In genomic region chr17:76879254-76879653, GRCh38 we compare ENCODE assay signal across 35 cellular contexts. TPM values are rescaled to one million over a fixed set of nuclear protein-coding genes. Genes with fewer than 3 reads are reported as not detected.
"Had no signal": no experiment of that assay in that cellular context is flagged by ENCODE, and none has a peak within 500 bp of the region (broad histone marks: within the 10 kb centered on the region; RNA-seq: fewer than 3 reads in every experiment).

No MANE protein-coding gene starts in this region.

- H3K27ac Mint-ChIP-seq: activated CD4-positive, alpha-beta memory T cell treated with anti-CD3 and anti-CD28 coated beads for 36 hours; activated CD4-positive, alpha-beta T cell treated with anti-CD3 and anti-CD28 coated beads for 36 hours; activated CD4-positive, alpha-beta T cell treated with anti-CD3 and anti-CD28 coated beads, Interleukin-2, amount 10 ng/mL, durations not matched to agents 24 days and 14 days; activated CD8-positive, alpha-beta memory T cell treated with anti-CD3 and anti-CD28 coated beads, Interleukin-2, amount 10 ng/mL, durations not matched to agents 7 days and 5 days; activated CD8-positive, alpha-beta T cell treated with anti-CD3 and anti-CD28 coated beads, Interleukin-2, amount 10 ng/mL, durations not matched to agents 7 days and 5 days; activated naive CD4-positive, alpha-beta T cell treated with anti-CD3 and anti-CD28 coated beads, Interleukin-2, amount 10 ng/mL, durations not matched to agents 7 days and 5 days; activated naive CD4-positive, alpha-beta T cell treated with anti-CD3 and anti-CD28 coated beads, Interleukin-2, amount 50 U/mL, for 72 hours; activated naive CD8-positive, alpha-beta T cell treated with anti-CD3 and anti-CD28 coated beads, Interleukin-2, amount 10 ng/mL, durations not matched to agents 7 days and 5 days; activated T-helper 1 cell treated with anti-CD3 and anti-CD28 coated beads, Interleukin-12 subunit alpha, Interleukin-12 subunit beta, Interleukin-2, Interleukin-4 antibody, amounts not matched to agents 30 ng/mL and 10 ng/mL and 1 ng/mL, durations not matched to agents 14 hours and 24 hours and 36 hours; activated T-helper 2 cell treated with anti-CD3 and anti-CD28 coated beads, Interferon-gamma antibody, Interleukin-2, Interleukin-4, amounts not matched to agents 10 μg/mL and 5 μg/mL and 100 μg/mL, durations not matched to agents 14 hours and 24 hours and 36 hours; dendritic cell treated with granulocyte-macrophage colony-stimulating factor and Interleukin-4, amounts not matched to agents 40 ng/mL and 50 ng/mL, for 4 days; effector memory CD8-positive, alpha-beta T cell; T-helper 17 cell; T-helper 2 cell treated with Interferon-gamma antibody and Interleukin-4, amounts not matched to agents 5 μg/mL and 100 μg/mL, for 36 hours had no signal

- H3K27ac ChIP-seq: brain microvascular endothelial cell, coronary artery, esophagus muscularis mucosa, foreskin keratinocyte, gastrocnemius medialis, heart left ventricle, WERI-Rb-1 had no signal

- H3K36me3 Mint-ChIP-seq: activated naive CD4-positive, alpha-beta T cell treated with anti-CD3 and anti-CD28 coated beads, Interleukin-2, amount 10 ng/mL, durations not matched to agents 7 days and 5 days; activated naive CD8-positive, alpha-beta T cell treated with anti-CD3 and anti-CD28 coated beads, Interleukin-2, amount 10 ng/mL, durations not matched to agents 7 days and 5 days had no signal

- H3K9me3 Mint-ChIP-seq: central memory CD8-positive, alpha-beta T cell; effector memory CD8-positive, alpha-beta T cell had no signal

- H3K4me3 ChIP-seq: coronary artery, esophagus muscularis mucosa, gastrocnemius medialis, heart left ventricle had no signal

- H3K4me1 Mint-ChIP-seq: activated CD4-positive, alpha-beta T cell treated with anti-CD3 and anti-CD28 coated beads for 36 hours; activated CD4-positive, alpha-beta T cell treated with anti-CD3 and anti-CD28 coated beads, Interleukin-2, amount 10 ng/mL, durations not matched to agents 24 days and 14 days; activated CD8-positive, alpha-beta memory T cell treated with anti-CD3 and anti-CD28 coated beads, Interleukin-2, amount 10 ng/mL, durations not matched to agents 7 days and 5 days; activated naive CD4-positive, alpha-beta T cell treated with anti-CD3 and anti-CD28 coated beads, Interleukin-2, amount 10 ng/mL, durations not matched to agents 7 days and 5 days; activated naive CD8-positive, alpha-beta T cell treated with anti-CD3 and anti-CD28 coated beads, Interleukin-2, amount 10 ng/mL, durations not matched to agents 7 days and 5 days; central memory CD8-positive, alpha-beta T cell; T-helper 17 cell had no signal

- H3K4me3 Mint-ChIP-seq: activated CD4-positive, alpha-beta memory T cell treated with anti-CD3 and anti-CD28 coated beads for 36 hours; activated CD4-positive, alpha-beta T cell treated with anti-CD3 and anti-CD28 coated beads for 36 hours; activated CD4-positive, alpha-beta T cell treated with anti-CD3 and anti-CD28 coated beads, Interleukin-2, amount 10 ng/mL, durations not matched to agents 24 days and 14 days; activated CD8-positive, alpha-beta memory T cell treated with anti-CD3 and anti-CD28 coated beads, Interleukin-2, amount 10 ng/mL, durations not matched to agents 7 days and 5 days; activated CD8-positive, alpha-beta T cell treated with anti-CD3 and anti-CD28 coated beads, Interleukin-2, amount 10 ng/mL, durations not matched to agents 7 days and 5 days; activated naive CD4-positive, alpha-beta T cell treated with anti-CD3 and anti-CD28 coated beads, Interleukin-2, amount 10 ng/mL, durations not matched to agents 7 days and 5 days; activated naive CD8-positive, alpha-beta T cell treated with anti-CD3 and anti-CD28 coated beads, Interleukin-2, amount 10 ng/mL, durations not matched to agents 7 days and 5 days; activated T-helper 1 cell treated with anti-CD3 and anti-CD28 coated beads, Interleukin-12 subunit alpha, Interleukin-12 subunit beta, Interleukin-2, Interleukin-4 antibody, amounts not matched to agents 30 ng/mL and 10 ng/mL and 1 ng/mL, durations not matched to agents 14 hours and 24 hours and 36 hours; central memory CD8-positive, alpha-beta T cell; dendritic cell treated with granulocyte-macrophage colony-stimulating factor and Interleukin-4, amounts not matched to agents 40 ng/mL and 50 ng/mL, for 4 days; effector memory CD8-positive, alpha-beta T cell; T-helper 17 cell; T-helper 2 cell treated with Interferon-gamma antibody and Interleukin-4, amounts not matched to agents 5 μg/mL and 100 μg/mL, for 36 hours had no signal

- H3K9me3 ChIP-seq: esophagus muscularis mucosa, gastrocnemius medialis, heart left ventricle had no signal

- H3K27me3 Mint-ChIP-seq: activated CD4-positive, alpha-beta memory T cell treated with anti-CD3 and anti-CD28 coated beads for 36 hours; activated CD4-positive, alpha-beta T cell treated with anti-CD3 and anti-CD28 coated beads for 36 hours; activated CD4-positive, alpha-beta T cell treated with anti-CD3 and anti-CD28 coated beads, Interleukin-2, amount 10 ng/mL, durations not matched to agents 24 days and 14 days; activated CD8-positive, alpha-beta memory T cell treated with anti-CD3 and anti-CD28 coated beads, Interleukin-2, amount 10 ng/mL, durations not matched to agents 7 days and 5 days had no signal

- ATAC-seq: activated CD4-positive, alpha-beta T cell treated with anti-CD3 and anti-CD28 coated beads for 36 hours; activated CD8-positive, alpha-beta memory T cell treated with anti-CD3 and anti-CD28 coated beads, Interleukin-2, amount 10 ng/mL, durations not matched to agents 7 days and 5 days; activated CD8-positive, alpha-beta T cell treated with anti-CD3 and anti-CD28 coated beads, Interleukin-2, amount 10 ng/mL, durations not matched to agents 7 days and 5 days; activated naive CD4-positive, alpha-beta T cell treated with anti-CD3 and anti-CD28 coated beads, Interleukin-2, amount 50 U/mL, for 72 hours; effector memory CD8-positive, alpha-beta T cell; foreskin keratinocyte; gastrocnemius medialis; heart left ventricle; T-helper 17 cell had no signal

- H3K4me1 ChIP-seq: esophagus muscularis mucosa, foreskin keratinocyte, gastrocnemius medialis, heart left ventricle had no signal

- H3K36me3 ChIP-seq: brain microvascular endothelial cell, esophagus muscularis mucosa, gastrocnemius medialis, heart left ventricle had no signal

- DNase-seq: activated CD4-positive, alpha-beta memory T cell treated with anti-CD3 and anti-CD28 coated beads for 36 hours; activated CD4-positive, alpha-beta T cell treated with anti-CD3 and anti-CD28 coated beads for 36 hours; activated CD4-positive, alpha-beta T cell treated with anti-CD3 and anti-CD28 coated beads, Interleukin-2, amount 10 ng/mL, durations not matched to agents 24 days and 14 days; activated CD4-positive, CD25-positive, alpha-beta regulatory T cell; activated CD4-positive, CD25-positive, alpha-beta regulatory T cell treated with anti-CD3 and anti-CD28 coated beads, Interleukin-2, amount 50 U/mL, for 72 hours; activated CD8-positive, alpha-beta memory T cell treated with anti-CD3 and anti-CD28 coated beads, Interleukin-2, amount 10 ng/mL, durations not matched to agents 7 days and 5 days; activated CD8-positive, alpha-beta memory T cell treated with anti-CD3 and anti-CD28 coated beads, Interleukin-2, amount 50 U/mL, for 4 hours; activated CD8-positive, alpha-beta T cell treated with anti-CD3 and anti-CD28 coated beads, Interleukin-2, amount 10 ng/mL, durations not matched to agents 7 days and 5 days; activated effector memory CD4-positive, alpha-beta T cell treated with anti-CD3 and anti-CD28 coated beads, Interleukin-2, amount 50 U/mL, for 16 hours; activated naive CD4-positive, alpha-beta T cell; activated naive CD4-positive, alpha-beta T cell treated with anti-CD3 and anti-CD28 coated beads, Interleukin-2, amount 10 ng/mL, durations not matched to agents 7 days and 5 days; activated naive CD8-positive, alpha-beta T cell treated with anti-CD3 and anti-CD28 coated beads, Interleukin-2, amount 10 ng/mL, durations not matched to agents 7 days and 5 days; activated T-cell treated with anti-CD3 and anti-CD28 coated beads, Interleukin-2, amount 50 U/mL, for 1 hour; activated T-cell treated with anti-CD3 and anti-CD28 coated beads, Interleukin-2, amount 50 U/mL, for 48 hours; brain microvascular endothelial cell; effector CD4-positive, alpha-beta T cell; effector memory CD8-positive, alpha-beta T cell; erythroblast; foreskin keratinocyte; gastrocnemius medialis; glutamatergic neuron; heart left ventricle; T-helper 1 cell; T-helper 17 cell; T1000; WERI-Rb-1 had no signal

RNA-seq across cellular contexts. Expression of gene MGAT5B, which starts 11.1 kb away (rescaled TPM):
- total RNA-seq: activated CD4-positive, alpha-beta T cell treated with anti-CD3 and anti-CD28 coated beads for 36 hours; bronchial epithelial cell; gastrocnemius medialis had no signal
